In genomic region chr16:24986512-24987303, GRCh38 we compare ENCODE assay signal across 8 cellular contexts. TPM values are rescaled to one million over a fixed set of nuclear protein-coding genes. Genes with fewer than 3 reads are reported as not detected.
DNase-seq lines count a peak whose midpoint lies in the region; ATAC-seq and TF ChIP-seq lines count a peak whose summit lies in the region.

No MANE protein-coding gene starts in this region.

- peak overlapping the region; percentile 0 to 47 (median 7) for H3K9ac ChIP-seq in skeletal muscle tissue (ENCODE audit: low read depth in 1 of 3, low read length in 3 of 3)

- H3K9me3 Mint-ChIP-seq in T-helper 2 cell treated with Interferon-gamma antibody and Interleukin-4, amounts not matched to agents 5 μg/mL and 100 μg/mL, for 36 hours, result peaks cover 4% of the 10 kb centered on the region
- no peaks in the 10 kb centered on the region for H3K9me3 Mint-ChIP-seq in CD4-positive, alpha-beta T cell

- no peak overlapping the region for H3K4me3 Mint-ChIP-seq in T-helper 2 cell treated with Interferon-gamma antibody and Interleukin-4, amounts not matched to agents 5 μg/mL and 100 μg/mL, for 36 hours
- H3K4me3 Mint-ChIP-seq in CD4-positive, alpha-beta T cell, result no peak overlapping the region

- H3K4me1 ChIP-seq in skeletal muscle tissue (ENCODE audit: control insufficient read depth in 3 of 3, insufficient read depth in 3 of 3, low read length in 3 of 3), result peaks cover 83 to 90% (median 84%) of the 10 kb centered on the region in 3 donors

- H3K9me3 ChIP-seq in skeletal muscle tissue (ENCODE audit: control insufficient read depth in 3 of 3, low read length in 3 of 3), result no peaks in the 10 kb centered on the region
- H3K9me3 ChIP-seq in CD4-positive, alpha-beta T cell (ENCODE audit: control insufficient read depth, low read length), result no peaks in the 10 kb centered on the region

- CTCF ChIA-PET in CD4-positive, alpha-beta T cell (lab: Charles Lee), result no interaction called here

- peak overlapping the region in 1 of 3 donors; percentile 20 for H3K4me3 ChIP-seq in skeletal muscle tissue (ENCODE audit: low read length in 3 of 3)

- intact Hi-C loops in CD4-positive, alpha-beta T cell (cut with DNase I, micrococcal nuclease), result no loop called here

- no peak for TF ChIP-seq CTCF in CD4-positive, alpha-beta T cell (IDR thresholded peaks at IDR 0.05)

- H3K27me3 Mint-ChIP-seq in T-helper 2 cell treated with Interferon-gamma antibody and Interleukin-4, amounts not matched to agents 5 μg/mL and 100 μg/mL, for 36 hours (ENCODE audit: low read depth), result no peaks in the 10 kb centered on the region
- no peaks in the 10 kb centered on the region for H3K27me3 Mint-ChIP-seq in CD4-positive, alpha-beta T cell

- no peaks in the 10 kb centered on the region for H3K27me3 ChIP-seq in skeletal muscle tissue (ENCODE audit: control insufficient read depth in 3 of 3, insufficient read depth in 3 of 3, low read length in 3 of 3)
- H3K27me3 ChIP-seq in CD4-positive, alpha-beta T cell (ENCODE audit: control insufficient read depth, insufficient read depth, low read length), result no peaks in the 10 kb centered on the region

- peak overlapping the region; percentile 63 for H3K27ac Mint-ChIP-seq in T-helper 2 cell treated with Interferon-gamma antibody and Interleukin-4, amounts not matched to agents 5 μg/mL and 100 μg/mL, for 36 hours
- no peak overlapping the region for H3K27ac Mint-ChIP-seq in CD4-positive, alpha-beta T cell

- peaks cover 4% of the 10 kb centered on the region for H3K36me3 Mint-ChIP-seq in T-helper 2 cell treated with Interferon-gamma antibody and Interleukin-4, amounts not matched to agents 5 μg/mL and 100 μg/mL, for 36 hours (ENCODE audit: low read depth)
- peaks cover 7% of the 10 kb centered on the region for H3K36me3 Mint-ChIP-seq in CD4-positive, alpha-beta T cell (ENCODE audit: low read depth)

- POLR2A ChIA-PET in CD4-positive, alpha-beta T cell (lab: Charles Lee), result interaction anchor here (1.1 kb wide), 1 partner anchor 29 kb away, joined by 4 read pairs; no protein-coding TSS in a partner anchor

- H3K27ac ChIP-seq in skeletal muscle tissue (ENCODE audit: low read depth, low read length), result peak overlapping the region; percentile 78
- no peak overlapping the region for H3K27ac ChIP-seq in CD4-positive, alpha-beta T cell (ENCODE audit: low read depth, low read length)

- no peaks in the 10 kb centered on the region for H3K36me3 ChIP-seq in skeletal muscle tissue (ENCODE audit: control insufficient read depth in 3 of 3, insufficient read depth in 3 of 3, low read length in 3 of 3)

- no peak for ATAC-seq in HG03280 (IDR thresholded peaks at IDR 0.05; ENCODE audit: unreplicated experiment)
- no peak for ATAC-seq in CD4-positive, alpha-beta T cell (ENCODE audit: poor library complexity)
- no peak for ATAC-seq in HG03571 (IDR thresholded peaks at IDR 0.05; ENCODE audit: unreplicated experiment)

- peak; percentile 15 for DNase-seq in NCI-H82 (lab: John Stamatoyannopoulos, UW)
- DNase-seq in NCI-H82 treated with DMSO at 0.1 percent for 48 hours (lab: John Stamatoyannopoulos, UW; ENCODE audit: unreplicated experiment), result no peak
- no peak for DNase-seq in T-helper 2 cell treated with Interferon-gamma antibody and Interleukin-4, amounts not matched to agents 5 μg/mL and 100 μg/mL, for 36 hours (ENCODE audit: low spot score)
- peak; percentile 64 for DNase-seq in glomerular endothelial cell (ENCODE audit: extremely low read depth, low read depth, low spot score)
- DNase-seq in CD4-positive, alpha-beta T cell, result no peak

- peaks cover 28% of the 10 kb centered on the region for H3K4me1 Mint-ChIP-seq in T-helper 2 cell treated with Interferon-gamma antibody and Interleukin-4, amounts not matched to agents 5 μg/mL and 100 μg/mL, for 36 hours (ENCODE audit: low read depth)
- peaks cover 74% of the 10 kb centered on the region for H3K4me1 Mint-ChIP-seq in CD4-positive, alpha-beta T cell (ENCODE audit: low read depth)

RNA-seq across cellular contexts. Expression of gene ARHGAP17, which starts 28.5 kb away (rescaled TPM):
- total RNA-seq in glomerular endothelial cell, result 49.2 and 75.9 TPM in 2 replicates
- total RNA-seq in skeletal muscle tissue, result 17.2 TPM
- total RNA-seq in CD4-positive, alpha-beta T cell, result 10 to 100 TPM; 42.5 to 43.4 TPM

Comparison
In these comparisons a context has a peak if more than half of its experiments do, and no peak if none do; other contexts are left out.
1. DNase-seq: peak in NCI-H82 (single experiment) and glomerular endothelial cell (single experiment); none in NCI-H82 treated with DMSO at 0.1 percent for 48 hours (single experiment), T-helper 2 cell treated with Interferon-gamma antibody and Interleukin-4, amounts not matched to agents 5 μg/mL and 100 μg/mL, for 36 hours (single experiment) and CD4-positive, alpha-beta T cell (0 of 10).